In genomic region chr16:90106269-90106668, GRCh38 we compare ENCODE assay signal across 9 cellular contexts. TPM values are rescaled to one million over a fixed set of nuclear protein-coding genes. Genes with fewer than 3 reads are reported as not detected.
DNase-seq lines count a peak whose midpoint lies in the region; ATAC-seq, FAIRE-seq and TF ChIP-seq lines count a peak whose summit lies in the region.
"Not testable (repeated sequence)": the region's sequence is repeated elsewhere in the genome, so short reads cannot be mapped to it uniquely, and the experiment has no call there.
"Had no signal": no experiment of that assay in that cellular context is flagged by ENCODE, and none has a peak within 500 bp of the region (broad histone marks: within the 10 kb centered on the region; RNA-seq: fewer than 3 reads in every experiment).

No MANE protein-coding gene starts in this region.

- ATAC-seq in GM23338, result peak; percentile 98
- peak; percentile 35; the same call in 1 of the 2 replicates for ATAC-seq in PC-3

- not testable (repeated sequence) for H3F3A ChIP-seq in GM23338 (replicated peaks; ENCODE audit: low read depth); PC-3 (ENCODE audit: low read length, unreplicated experiment)

- CTCF ChIA-PET in PC-3 (lab: Charles Lee), result not testable (repeated sequence)

- not testable (repeated sequence) for H3K18ac ChIP-seq in neuronal stem cell (ENCODE audit: low read length)

- not testable (repeated sequence) for H3K27me3 ChIP-seq in GM23338 (ENCODE audit: insufficient read depth); PC-3 (ENCODE audit: low read length); bronchial epithelial cell (ENCODE audit: control insufficient read depth, insufficient read depth, low read length); neuronal stem cell (ENCODE audit: control insufficient read depth in 3 of 3, insufficient read depth in 3 of 3, low read depth in 1 of 3, low read length in 3 of 3)

- POLR2A ChIA-PET in PC-3 (lab: Charles Lee; ENCODE audit: unreplicated experiment), result not testable (repeated sequence)

- not testable (repeated sequence) for H4K91ac ChIP-seq in neuronal stem cell (ENCODE audit: low read depth, low read length, poor library complexity)

- H3K27ac Mint-ChIP-seq in CD14-positive monocyte, result peak overlapping the region in 2 of 7 donors; percentile 30 to 55
- not testable (repeated sequence) for H3K27ac Mint-ChIP-seq in GM23338

- H3K4me1 Mint-ChIP-seq in CD14-positive monocyte, result peaks cover 39% of the 10 kb centered on the region
- H3K4me1 Mint-ChIP-seq in GM23338, result peaks cover 10% of the 10 kb centered on the region; the same call in 2 of the 3 replicates

- not testable (repeated sequence) for H2AK5ac ChIP-seq in neuronal stem cell (ENCODE audit: low read depth, low read length)

- H3K4me3 ChIP-seq in GM23338 (peak overlapping the region; percentile 52), bronchial epithelial cell (ENCODE audit: low read depth, low read length) (peak overlapping the region; percentile 20)
- H3K4me3 ChIP-seq in PC-3 (ENCODE audit: low read length); neuronal stem cell (ENCODE audit: low read length in 2 of 2): not testable (repeated sequence)

- not testable (repeated sequence) for H2AFZ ChIP-seq in GM23338; PC-3 (ENCODE audit: low read length); neuronal stem cell (ENCODE audit: low read length)

- H3K27ac ChIP-seq in GM23338 (ENCODE audit: low read depth); PC-3 (ENCODE audit: low read length); neuronal stem cell (replicated peaks; ENCODE audit: low read length): not testable (repeated sequence)

- H3K36me3 ChIP-seq in GM23338 (ENCODE audit: insufficient read depth); PC-3 (ENCODE audit: low read depth, low read length); bronchial epithelial cell (ENCODE audit: control insufficient read depth, insufficient read depth, low read length); neuronal stem cell (replicated peaks in 1 of 2; ENCODE audit: control insufficient read depth in 2 of 2, insufficient read depth in 2 of 2, low read length in 2 of 2): not testable (repeated sequence)

- H3K9me3 ChIP-seq in PC-3 (ENCODE audit: low read length); neuronal stem cell (replicated peaks in 1 of 2; ENCODE audit: control insufficient read depth in 2 of 2, insufficient read depth in 1 of 2, low read depth in 1 of 2, low read length in 2 of 2): not testable (repeated sequence)

- intact Hi-C loops in CD14-positive monocyte (cut with micrococcal nuclease); PC-3 (cut with micrococcal nuclease): not testable (repeated sequence)

- H3K79me2 ChIP-seq in GM23338 (replicated peaks; ENCODE audit: insufficient read depth); PC-3 (ENCODE audit: low read length): not testable (repeated sequence)

- peaks cover 10 to 18% of the 10 kb centered on the region in 2 donors for H3K36me3 Mint-ChIP-seq in CD14-positive monocyte
- not testable (repeated sequence) for H3K36me3 Mint-ChIP-seq in GM23338 (ENCODE audit: low read depth)

- H3K4ac ChIP-seq in neuronal stem cell (ENCODE audit: low read length), result not testable (repeated sequence)

- not testable (repeated sequence) for H3K14ac ChIP-seq in neuronal stem cell (ENCODE audit: low read length)

- H3K4me1 ChIP-seq in GM23338 (ENCODE audit: insufficient read depth); PC-3 (ENCODE audit: insufficient read depth, low read length); neuronal stem cell (ENCODE audit: control insufficient read depth in 2 of 2, insufficient read depth in 1 of 2, low read depth in 1 of 2, low read length in 2 of 2): not testable (repeated sequence)

- H3K9me3 Mint-ChIP-seq in CD14-positive monocyte, GM23338: not testable (repeated sequence)

- H3K27me3 Mint-ChIP-seq in CD14-positive monocyte (ENCODE audit: low read depth in 3 of 3); GM23338 (ENCODE audit: insufficient read depth, low read depth, poor library complexity): not testable (repeated sequence)

- no CpG with 5 or more reads among the region's 32 CpGs for WGBS in neuronal stem cell (ENCODE audit: extremely low coverage in 2 of 2, insufficient read length in 2 of 2, insufficient replicate concordance in 1 of 2), 2 donors

- BruUV-seq in PC-3 (replicated peaks; lab: Mats Ljungman, UMichigan), result not testable (repeated sequence)

- not testable (repeated sequence) for H3K9me2 ChIP-seq in GM23338 (ENCODE audit: insufficient read depth); PC-3 (replicated peaks; ENCODE audit: low read length)

- not testable (repeated sequence) for H2BK15ac ChIP-seq in neuronal stem cell (ENCODE audit: low read length)

- not testable (repeated sequence) for H3K4me3 Mint-ChIP-seq in CD14-positive monocyte, GM23338

- H3K9ac ChIP-seq in PC-3 (ENCODE audit: low read length); neuronal stem cell (ENCODE audit: low read depth, low read length, poor library complexity): not testable (repeated sequence)

- not testable (repeated sequence) for H3K23ac ChIP-seq in neuronal stem cell (ENCODE audit: low read depth, low read length, poor library complexity)

- not testable (repeated sequence) for FAIRE-seq in bronchial epithelial cell (lab: Jason Lieb, UNC)

- H2BK120ac ChIP-seq in neuronal stem cell (ENCODE audit: low read depth, low read length), result not testable (repeated sequence)

- H2BK5ac ChIP-seq in neuronal stem cell (ENCODE audit: low read length), result not testable (repeated sequence)

- DNase-seq in CD14-positive monocyte (ENCODE audit: low spot score), result peak; percentile 59
- DNase-seq in GM23338 (ENCODE audit: low spot score), result peak; percentile 91
- DNase-seq in PC-3, result not testable (repeated sequence)
- peak; percentile 76 for DNase-seq in activated CD8-positive, alpha-beta memory T cell treated with anti-CD3 and anti-CD28 coated beads, Interleukin-2, amount 50 U/mL, for 4 hours
- peak; percentile 29 for DNase-seq in bronchial epithelial cell (ENCODE audit: low read depth)
- peak; percentile 43 for DNase-seq in iPS-NIHi11 (ENCODE audit: low spot score)
- DNase-seq in neuronal stem cell (ENCODE audit: low spot score), result peak; percentile 24
- peak; percentile 7 for DNase-seq in stimulated activated CD8-positive, alpha-beta memory T cell treated with anti-CD3 and anti-CD28 coated beads, Interleukin-15, amount 100 ng/mL, for 1 hour (ENCODE audit: low read depth)

- TF ChIP-seq CTCF in CD14-positive monocyte (IDR thresholded peaks at IDR 0.05) (peak; percentile 66), GM23338 (conservative IDR thresholded peaks at IDR 0.05; ENCODE audit: low read depth in 2 of 2) (peak; percentile 51 to 71), bronchial epithelial cell (IDR thresholded peaks at IDR 0.05; ENCODE audit: insufficient read depth, low read length, severe bottlenecking) (peak; percentile 37)
- not testable (repeated sequence) for TF ChIP-seq CTCF in PC-3 (conservative IDR thresholded peaks at IDR 0.05; ENCODE audit: low read depth, low read length)

- not testable (repeated sequence) for H4K8ac ChIP-seq in neuronal stem cell (ENCODE audit: low read depth, low read length)

- H3K79me1 ChIP-seq in neuronal stem cell (ENCODE audit: low read depth, low read length), result not testable (repeated sequence)

- not testable (repeated sequence) for H4K20me1 ChIP-seq in GM23338 (replicated peaks; ENCODE audit: insufficient read depth); PC-3 (ENCODE audit: low read length)

- H2BK12ac ChIP-seq in neuronal stem cell (ENCODE audit: low read length), result not testable (repeated sequence)

- H3K4me2 ChIP-seq in GM23338, result peak overlapping the region; percentile 68
- not testable (repeated sequence) for H3K4me2 ChIP-seq in PC-3 (ENCODE audit: low read length); neuronal stem cell (ENCODE audit: insufficient read depth, low read length, poor library complexity, severe bottlenecking)

TF ChIP-seq in GM23338, 12 proteins besides CTCF, POLR2A, EP300 and RAD21:
- TF ChIP-seq CREB1 (CRISPR knock-in tag; IDR thresholded peaks at IDR 0.05; ENCODE audit: low read depth), result peak; percentile 77

RNA-seq across cellular contexts. Expression of gene PRDM7, which starts 29.1 kb away (rescaled TPM):
- polyA plus RNA-seq in CD14-positive monocyte (not detected), GM23338 (2016; fragmentation: Nextera tagmentation; extraction: Ambion mirVana) (0.08 TPM in 1 of 2 replicates, not detected in the other)
- not detected in 2 replicates for total RNA-seq in GM23338 (2014; rRNA removed; shearing (Covaris generic))
- total RNA-seq in PC-3 (2014; rRNA removed) (not detected in 2 replicates), bronchial epithelial cell (not detected in 2 replicates)
- not detected for polyA plus RNA-seq in neuronal stem cell (2013, experiment 1 of 2)
- polyA plus RNA-seq in neuronal stem cell (2013, experiment 2 of 2), result 0.01 TPM
- total RNA-seq: endothelial cell of umbilical vein had no signal
- polyA plus RNA-seq: endothelial cell of umbilical vein had no signal
